ENCODE assay signal across 8 cellular contexts in the genomic region with DNA sequence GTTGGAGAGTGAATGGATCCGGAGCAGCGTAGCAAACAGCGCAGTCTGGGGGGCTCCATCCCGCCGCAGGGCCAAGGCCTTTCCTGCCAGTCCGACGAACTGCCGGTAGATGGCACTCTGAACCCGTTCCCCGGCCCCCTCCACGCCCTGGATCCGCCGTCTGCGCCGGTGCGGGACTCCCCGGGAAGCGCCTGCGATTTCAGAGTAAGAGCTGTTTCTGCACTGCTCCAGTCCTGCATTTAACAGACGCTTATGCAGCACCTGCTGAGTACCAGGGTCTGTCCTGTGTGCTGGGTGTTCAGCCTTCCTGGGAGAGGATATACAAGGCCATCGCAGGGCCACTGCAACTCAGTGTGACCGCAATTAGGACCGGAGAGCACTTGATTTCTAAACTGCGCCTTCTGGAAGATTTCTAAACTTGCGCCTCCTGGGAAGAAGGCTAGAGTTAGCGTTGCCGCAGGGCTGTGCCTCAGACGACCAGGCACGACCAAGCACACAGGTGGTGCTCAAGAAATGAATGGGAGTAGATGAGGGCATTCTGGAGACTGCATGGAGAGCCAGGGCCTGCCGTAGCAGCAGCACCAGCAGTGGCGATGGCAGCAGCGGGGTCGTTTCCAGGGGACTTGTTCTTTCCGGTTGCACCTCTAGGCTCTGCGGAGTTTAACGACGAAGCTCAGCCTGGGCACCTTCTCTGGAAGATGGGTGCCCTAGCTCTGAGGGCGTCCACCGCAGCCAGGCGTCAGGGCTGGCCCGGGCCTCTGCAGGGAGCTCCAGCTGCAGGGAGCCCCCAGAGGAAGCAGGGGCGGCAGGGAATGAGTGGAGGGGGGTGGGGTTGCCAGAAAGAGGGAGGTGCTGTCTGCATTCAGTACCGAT. TPM values are rescaled to one million over a fixed set of nuclear protein-coding genes. Genes with fewer than 3 reads are reported as not detected.
A peak's percentile ranks its signal among the peaks of the same experiment; 100 is the strongest.
DNase-seq lines count a peak whose midpoint lies in the region; ATAC-seq, FAIRE-seq and TF ChIP-seq lines count a peak whose summit lies in the region.

No MANE protein-coding gene starts in this region.

- H3K36me3 ChIP-seq in PC-3 (ENCODE audit: low read depth, low read length) (no peaks in the 10 kb centered on the region), fibroblast of lung (ENCODE audit: control insufficient read depth, insufficient read depth, low read length) (no peaks in the 10 kb centered on the region)

- intact Hi-C loops in PC-3 (cut with micrococcal nuclease), result loop anchor here (1.0 kb wide), 1 partner anchor 86 kb away; no protein-coding TSS in a partner anchor

- H3K9me3 Mint-ChIP-seq in nephron progenitor cell, result no peaks in the 10 kb centered on the region
- no peaks in the 10 kb centered on the region for H3K9me3 Mint-ChIP-seq in stimulated activated naive CD8-positive, alpha-beta T cell treated with anti-CD3 and anti-CD28 coated beads, Interleukin-15, Interleukin-2, amounts not matched to agents 100 ng/mL and 50 ng/mL, for 24 hours

- no peaks in the 10 kb centered on the region for H4K20me1 ChIP-seq in PC-3 (ENCODE audit: low read length)
- no peaks in the 10 kb centered on the region for H4K20me1 ChIP-seq in fibroblast of lung (ENCODE audit: control insufficient read depth, extremely low read depth, insufficient read depth, low read length)

- peak; percentile 92 for DNase-seq in AG08395 (ENCODE audit: low spot score)
- peak; percentile 86 for DNase-seq in HTR-8/SVneo (ENCODE audit: insufficient read length, low spot score)
- DNase-seq in PC-3, result peak; percentile 58
- peak; percentile 80 to 85 for DNase-seq in activated T-cell treated with anti-CD3 and anti-CD28 coated beads, Interleukin-2, amount 50 U/mL, for 48 hours
- peak; percentile 47 to 64 for DNase-seq in fibroblast of lung (ENCODE audit: low read depth in 2 of 2)
- peak; percentile 92 for DNase-seq in nephron progenitor cell

- no peaks in the 10 kb centered on the region for H3K4me1 ChIP-seq in PC-3 (ENCODE audit: insufficient read depth, low read length)
- no peaks in the 10 kb centered on the region for H3K4me1 ChIP-seq in fibroblast of lung (ENCODE audit: control insufficient read depth, extremely low read depth, insufficient read depth, low read length)

- H2AFZ ChIP-seq in PC-3 (ENCODE audit: low read length) (peak overlapping the region; percentile 63; the same call in 1 of the 2 replicates), fibroblast of lung (ENCODE audit: low read length) (peak overlapping the region; percentile 76)

- H3K27ac ChIP-seq in PC-3 (ENCODE audit: low read length) (no peak overlapping the region), fibroblast of lung (ENCODE audit: insufficient read depth, low read length) (no peak overlapping the region)

- peaks cover 17% of the 10 kb centered on the region for H3K27me3 ChIP-seq in PC-3 (ENCODE audit: low read length)
- peaks cover 11% of the 10 kb centered on the region for H3K27me3 ChIP-seq in fibroblast of lung (ENCODE audit: control insufficient read depth, insufficient read depth, low read length)

- H3K4me3 ChIP-seq in PC-3 (ENCODE audit: low read length) (no peak overlapping the region), fibroblast of lung (replicated peaks in 1 of 4; ENCODE audit: control extremely low read depth in 1 of 4, insufficient read depth in 1 of 4, low read depth in 3 of 4, low read length in 4 of 4) (peak overlapping the region in 1 of 4 experiments; percentile 2)

- H3K4me2 ChIP-seq in PC-3 (ENCODE audit: low read length) (peak overlapping the region; percentile 40; the same call in 1 of the 2 replicates), fibroblast of lung (ENCODE audit: extremely low read depth, insufficient read depth, low read length) (peak overlapping the region; percentile 70)

- CTCF ChIA-PET in PC-3 (lab: Charles Lee), result interaction anchor here (0.7 to 2.0 kb wide), 6 partner anchors 83 to 702 kb away, joined by 3 to 25 read pairs (median 5); no protein-coding TSS in a partner anchor

- no peaks in the 10 kb centered on the region for H3F3A ChIP-seq in PC-3 (ENCODE audit: low read length, unreplicated experiment)

- POLR2A ChIA-PET in PC-3 (lab: Charles Lee; ENCODE audit: unreplicated experiment), result interaction anchor here (0.6 kb wide), 1 partner anchor 90 kb away, joined by 3 read pairs; no protein-coding TSS in a partner anchor

- H3K9me3 ChIP-seq in PC-3 (ENCODE audit: low read length) (no peaks in the 10 kb centered on the region), fibroblast of lung (ENCODE audit: control insufficient read depth, insufficient read depth, low read depth, low read length) (no peaks in the 10 kb centered on the region)

- H3K27ac Mint-ChIP-seq in nephron progenitor cell, result no peak overlapping the region
- no peak overlapping the region for H3K27ac Mint-ChIP-seq in stimulated activated naive CD8-positive, alpha-beta T cell treated with anti-CD3 and anti-CD28 coated beads, Interleukin-15, Interleukin-2, amounts not matched to agents 100 ng/mL and 50 ng/mL, for 24 hours

- peaks cover 94% of the 10 kb centered on the region for H3K27me3 Mint-ChIP-seq in nephron progenitor cell (ENCODE audit: low read depth, poor library complexity)
- peaks cover 45% of the 10 kb centered on the region for H3K27me3 Mint-ChIP-seq in stimulated activated naive CD8-positive, alpha-beta T cell treated with anti-CD3 and anti-CD28 coated beads, Interleukin-15, Interleukin-2, amounts not matched to agents 100 ng/mL and 50 ng/mL, for 24 hours

- TF ChIP-seq CTCF in PC-3 (conservative IDR thresholded peaks at IDR 0.05; ENCODE audit: low read depth, low read length) (peak; percentile 77), fibroblast of lung (conservative IDR thresholded peaks at IDR 0.05 in 1 of 2, IDR thresholded peaks at IDR 0.05 in 1 of 2; ENCODE audit: low read depth in 1 of 2, low read length in 2 of 2) (peak; percentile 89 to 90), nephron progenitor cell (IDR thresholded peaks at IDR 0.05) (peak; percentile 86)

- H3K4me3 Mint-ChIP-seq in nephron progenitor cell, result peak overlapping the region; percentile 83
- peak overlapping the region; percentile 35 for H3K4me3 Mint-ChIP-seq in stimulated activated naive CD8-positive, alpha-beta T cell treated with anti-CD3 and anti-CD28 coated beads, Interleukin-15, Interleukin-2, amounts not matched to agents 100 ng/mL and 50 ng/mL, for 24 hours

- H3K4me1 Mint-ChIP-seq in nephron progenitor cell, result peaks cover 17% of the 10 kb centered on the region
- H3K4me1 Mint-ChIP-seq in stimulated activated naive CD8-positive, alpha-beta T cell treated with anti-CD3 and anti-CD28 coated beads, Interleukin-15, Interleukin-2, amounts not matched to agents 100 ng/mL and 50 ng/mL, for 24 hours (ENCODE audit: low read depth), result peaks cover 8% of the 10 kb centered on the region

- H3K9me2 ChIP-seq in PC-3 (replicated peaks; ENCODE audit: low read length), result no peaks in the 10 kb centered on the region

- peak; percentile 69 for ATAC-seq in GM18909 (IDR thresholded peaks at IDR 0.05; ENCODE audit: poor library complexity, unreplicated experiment)
- peak; percentile 88 for ATAC-seq in PC-3

- FAIRE-seq in HTR-8/SVneo (lab: Jason Lieb, UNC), result peak; percentile 77

- no peaks in the 10 kb centered on the region for H3K79me2 ChIP-seq in PC-3 (ENCODE audit: low read length)
- no peaks in the 10 kb centered on the region for H3K79me2 ChIP-seq in fibroblast of lung (ENCODE audit: control insufficient read depth, insufficient read depth, low read length)

- BruUV-seq in PC-3 (replicated peaks; lab: Mats Ljungman, UMichigan), result no TSS peak

- H3K9ac ChIP-seq in PC-3 (ENCODE audit: low read length) (no peak overlapping the region), fibroblast of lung (ENCODE audit: insufficient read depth, low read length) (no peak overlapping the region)

- H3K36me3 Mint-ChIP-seq in nephron progenitor cell (ENCODE audit: low read depth), result no peaks in the 10 kb centered on the region
- no peaks in the 10 kb centered on the region for H3K36me3 Mint-ChIP-seq in stimulated activated naive CD8-positive, alpha-beta T cell treated with anti-CD3 and anti-CD28 coated beads, Interleukin-15, Interleukin-2, amounts not matched to agents 100 ng/mL and 50 ng/mL, for 24 hours (ENCODE audit: low read depth)

RNA-seq across cellular contexts. Expression of gene TIFAB, which starts 14.3 kb away (rescaled TPM):
- total RNA-seq in PC-3 (2014; rRNA removed) (not detected in 2 replicates), fibroblast of lung (not detected in 2 replicates)
- not detected in 2 replicates for polyA plus RNA-seq in fibroblast of lung
- polyA plus RNA-seq in fibroblast of lung (2012), result not detected in 2 replicates
- not detected in 2 replicates for polyA minus RNA-seq in fibroblast of lung (ENCODE audit: low replicate concordance)

RNA-seq across cellular contexts. Expression of gene DCANP1, which starts 19.3 kb away (rescaled TPM):
- total RNA-seq in PC-3 (2014; rRNA removed) (not detected in 2 replicates), fibroblast of lung (not detected in 2 replicates)
- polyA plus RNA-seq in fibroblast of lung, result not detected in 2 replicates
- not detected in 2 replicates for polyA plus RNA-seq in fibroblast of lung (2012)
- polyA minus RNA-seq in fibroblast of lung (ENCODE audit: low replicate concordance), result 0.52 TPM in 1 of 2 replicates, not detected in the other
